In genomic region chr19:7898967-7899366, GRCh38 we compare ENCODE assay signal across 18 cellular contexts. TPM values are rescaled to one million over a fixed set of nuclear protein-coding genes. Genes with fewer than 3 reads are reported as not detected.
DNase-seq lines count a peak whose midpoint lies in the region; ATAC-seq, FAIRE-seq and TF ChIP-seq lines count a peak whose summit lies in the region.
"Had no signal": no experiment of that assay in that cellular context is flagged by ENCODE, and none has a peak within 500 bp of the region (broad histone marks: within the 10 kb centered on the region; RNA-seq: fewer than 3 reads in every experiment).

No MANE protein-coding gene starts in this region.

- H3K4me1 ChIP-seq in transverse colon = peaks cover 3 to 15% (median 12%) of the 10 kb centered on the region in 4 donors

- 94% methylated on average over 16 of the region's 16 CpGs; no CpG with 5 or more reads in 1 of the 2 donors for WGBS in transverse colon (ENCODE audit: low coverage in 1 of 2), 2 donors

- ATAC-seq in GM21526 (IDR thresholded peaks at IDR 0.05; ENCODE audit: low FRiP score, unreplicated experiment) = no peak
- ATAC-seq: CD8-positive, alpha-beta T cell; GM12878 had no signal

- TF ChIP-seq CTCF in bronchial epithelial cell (IDR thresholded peaks at IDR 0.05; ENCODE audit: insufficient read depth, low read length, severe bottlenecking) (no peak), transverse colon (IDR thresholded peaks at IDR 0.05) (no peak)

- TF ChIP-seq POLR2A in transverse colon (IDR thresholded peaks at IDR 0.05) = no peak

- peak; percentile 13 for DNase-seq in H7
- no peak for DNase-seq in HTR-8/SVneo (ENCODE audit: insufficient read length, low spot score)
- DNase-seq in bronchial epithelial cell (ENCODE audit: low read depth) = no peak
- peak; percentile 6 for DNase-seq in transverse colon
- DNase-seq in GM03348 (ENCODE audit: low spot score) = no peak
- DNase-seq: Calu3; CD8-positive, alpha-beta T cell; DMS79 treated with DMSO at 0.1 percent for 48 hours; GF-D8; GM23248; HCEC 1CT had no signal

- H3K4me3 ChIP-seq in H7 (ENCODE audit: insufficient read depth, low read depth, low read length) (no peak overlapping the region), bronchial epithelial cell (ENCODE audit: low read depth, low read length) (no peak overlapping the region), transverse colon (no peak overlapping the region)
- H3K4me3 ChIP-seq: BLaER1 treated with 17β-estradiol and CSF1 and Interleukin-3, amounts not matched to agents 10 nM and 100 nM; GM12878; GM23248 had no signal

- TF ChIP-seq EP300 in transverse colon (IDR thresholded peaks at IDR 0.05; ENCODE audit: low read depth) = no peak

- intact Hi-C loops in transverse colon (cut with DNase I; ENCODE audit: low total_unique reads) = loop anchor here (5.0 kb wide), 1 partner anchor 1433 kb away; no protein-coding TSS in a partner anchor

- no peaks in the 10 kb centered on the region; the same call in 1 of the 2 replicates for H3K27me3 ChIP-seq in H7 (ENCODE audit: control insufficient read depth, insufficient read depth, low read length)
- H3K27me3 ChIP-seq in bronchial epithelial cell (ENCODE audit: control insufficient read depth, insufficient read depth, low read length) = no peaks in the 10 kb centered on the region
- no peaks in the 10 kb centered on the region for H3K27me3 ChIP-seq in transverse colon
- H3K27me3 ChIP-seq: BLaER1 treated with 17β-estradiol and CSF1 and Interleukin-3, amounts not matched to agents 10 nM and 100 nM had no signal

- H3K9me3 ChIP-seq in transverse colon = no peaks in the 10 kb centered on the region
- H3K9me3 ChIP-seq: BLaER1 treated with 17β-estradiol and CSF1 and Interleukin-3, amounts not matched to agents 10 nM and 100 nM had no signal

- H3K27ac ChIP-seq in transverse colon = no peak overlapping the region
- H3K27ac ChIP-seq: BLaER1 treated with 17β-estradiol and CSF1 and Interleukin-3, amounts not matched to agents 10 nM and 100 nM; GM23248 had no signal

- H3K36me3 ChIP-seq in H7 (replicated peaks; ENCODE audit: control insufficient read depth, insufficient read depth, low read length) = peaks cover 2% of the 10 kb centered on the region; the same call in 1 of the 2 replicates
- peaks cover 7% of the 10 kb centered on the region for H3K36me3 ChIP-seq in bronchial epithelial cell (ENCODE audit: control insufficient read depth, insufficient read depth, low read length)
- no peaks in the 10 kb centered on the region for H3K36me3 ChIP-seq in transverse colon
- H3K36me3 ChIP-seq: BLaER1 treated with 17β-estradiol and CSF1 and Interleukin-3, amounts not matched to agents 10 nM and 100 nM had no signal

- in situ Hi-C loops in transverse colon (cut with MboI; ENCODE audit: low pct_ligation_motif_present in 1 of 4, low pct_unique_long_range_greater_than_20kb in 1 of 4, low sequenced_read_pairs in 3 of 4) = no loop called here

- FAIRE-seq in HTR-8/SVneo (lab: Jason Lieb, UNC) (peak; percentile 48), bronchial epithelial cell (lab: Jason Lieb, UNC) (peak; percentile 50)
- FAIRE-seq: GM12878, GM19239 had no signal

RNA-seq across cellular contexts. Expression of gene MAP2K7, which starts 4.7 kb away (rescaled TPM):
- total RNA-seq in H7 (2014; rRNA removed; shearing (Covaris generic)) = 21.1 and 24.3 TPM in 2 replicates
- 10.0 and 11.9 TPM in 2 replicates for total RNA-seq in bronchial epithelial cell
- 100 to 1,000 TPM in 1 of 4 donors, 10 to 100 TPM in 3; 11.9 to 125 (median 20.9) TPM for total RNA-seq in transverse colon

RNA-seq across cellular contexts. Expression of gene LRRC8E, which starts 10.7 kb away (rescaled TPM):
- total RNA-seq in H7 (2014; rRNA removed; shearing (Covaris generic)) = 1.6 and 4.0 TPM in 2 replicates
- total RNA-seq in bronchial epithelial cell (7.6 and 13.2 TPM in 2 replicates), transverse colon (1 to 10 TPM in 1 of 4 donors, under 1 TPM in 1, not detected in 2; 0.79 to 1.5 TPM)
- total RNA-seq: B cell; CD8-positive, alpha-beta T cell; GM12878 had no signal

RNA-seq across cellular contexts. Expression of gene TGFBR3L, which starts 15.7 kb away (rescaled TPM):
- 1.7 TPM in 1 of 2 replicates, not detected in the other for total RNA-seq in H7 (2014; rRNA removed; shearing (Covaris generic))
- total RNA-seq in bronchial epithelial cell (1.8 and 1.9 TPM in 2 replicates), transverse colon (1 to 10 TPM in 1 of 4 donors, not detected in 3; 1.4 TPM)
- total RNA-seq: A172, H4 had no signal

RNA-seq across cellular contexts. Expression of gene SNAPC2, which starts 21.2 kb away (rescaled TPM):
- total RNA-seq in H7 (2014; rRNA removed; shearing (Covaris generic)) = 25.5 and 25.9 TPM in 2 replicates
- total RNA-seq in bronchial epithelial cell (13.4 and 15.9 TPM in 2 replicates), transverse colon (10 to 100 TPM; 11.4 to 35.9 (median 13.0) TPM)

RNA-seq across cellular contexts. Expression of gene PRR36, which starts 24.8 kb away (rescaled TPM):
- 0.14 and 0.22 TPM in 2 replicates for total RNA-seq in H7 (2014; rRNA removed; shearing (Covaris generic))
- total RNA-seq in bronchial epithelial cell = 0.13 TPM in 1 of 2 replicates, not detected in the other
- under 1 TPM in 1 of 4 donors, not detected in 3; 0.16 TPM for total RNA-seq in transverse colon
- total RNA-seq: B cell, GM12878, GM23248, H4 had no signal

Comparison
In these comparisons a context has a peak if more than half of its experiments do, and no peak if none do; other contexts are left out.
1. DNase-seq: peak in H7 (single experiment) and transverse colon (single experiment); none in HTR-8/SVneo (single experiment), bronchial epithelial cell (single experiment) and GM03348 (single experiment).